Comparison of ENCODE assay signal across 7 cellular contexts in the genomic region with DNA sequence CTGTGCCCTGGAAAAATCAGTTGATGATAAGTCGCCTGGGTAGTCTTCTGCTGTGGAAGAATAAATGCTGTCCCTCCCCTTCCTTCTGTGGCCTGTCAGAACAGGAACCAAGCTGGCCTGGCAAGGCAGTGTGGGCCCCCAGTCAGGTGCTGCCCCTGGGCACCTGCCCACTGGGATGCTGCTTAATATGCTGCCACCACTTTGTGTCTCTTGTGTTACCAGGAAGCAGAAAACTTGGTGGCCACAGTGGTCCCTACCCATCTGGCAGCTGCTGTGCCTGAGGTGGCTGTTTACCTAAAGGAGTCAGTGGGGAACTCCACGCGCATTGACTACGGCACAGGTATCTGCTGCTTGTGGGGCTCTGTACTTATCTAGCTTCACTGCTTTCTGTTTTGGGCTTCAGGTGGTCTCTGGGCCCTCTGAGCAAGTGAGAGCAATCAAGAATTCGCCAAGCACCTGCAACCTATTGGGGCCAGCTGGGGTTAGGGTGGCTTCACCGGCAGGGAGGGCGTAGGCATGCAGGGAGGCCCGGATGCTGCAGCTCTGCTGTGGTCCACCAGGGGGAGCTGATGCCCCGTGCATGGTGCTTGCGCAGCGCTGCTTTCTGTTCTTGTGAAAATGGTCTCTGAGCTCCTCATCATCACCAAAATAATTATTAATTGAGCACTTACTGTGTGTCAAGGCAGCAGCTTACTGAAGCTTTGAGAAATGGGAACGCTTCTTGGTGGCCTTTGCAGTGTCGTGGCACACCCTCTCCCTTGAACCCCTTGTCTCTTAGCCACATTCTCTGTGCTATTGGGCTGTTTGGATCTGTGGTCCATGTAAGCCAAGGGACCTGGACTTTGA. TPM values are rescaled to one million over a fixed set of nuclear protein-coding genes. Genes with fewer than 3 reads are reported as not detected.
DNase-seq lines count a peak whose midpoint lies in the region; FAIRE-seq and TF ChIP-seq lines count a peak whose summit lies in the region.

No MANE protein-coding gene starts in this region.

- no peak for FAIRE-seq in urothelium cell line (lab: Jason Lieb, UNC)

- peaks cover 7% of the 10 kb centered on the region for H3K9me3 Mint-ChIP-seq in glutamatergic neuron (ENCODE audit: unreplicated experiment)

- no peak overlapping the region for H3K4me3 Mint-ChIP-seq in glutamatergic neuron (ENCODE audit: unreplicated experiment)

- peaks cover 2% of the 10 kb centered on the region for H3K27me3 Mint-ChIP-seq in glutamatergic neuron (ENCODE audit: unreplicated experiment)

- intact Hi-C loops in posterior vena cava (cut with DNase I): loop anchor here in 1 of 2 donors (2.0 to 10.0 kb wide), 2 partner anchors 479 to 653 kb away; no protein-coding TSS in a partner anchor

- peaks cover 4% of the 10 kb centered on the region for H3K36me3 Mint-ChIP-seq in glutamatergic neuron (ENCODE audit: unreplicated experiment)

- TF ChIP-seq CTCF in GM12872 (IDR thresholded peaks at IDR 0.05; ENCODE audit: insufficient read depth, low read depth, low read length) (peak; percentile 100), glutamatergic neuron (IDR thresholded peaks at IDR 0.05; ENCODE audit: partially characterized antibody, unreplicated experiment) (peak; percentile 94)

- no peak overlapping the region for H3K27ac Mint-ChIP-seq in glutamatergic neuron (ENCODE audit: unreplicated experiment)

- peaks cover 23% of the 10 kb centered on the region for H3K4me1 Mint-ChIP-seq in glutamatergic neuron (ENCODE audit: low read depth, unreplicated experiment)

- DNase-seq in HuH-7 (ENCODE audit: low spot score) (peak; percentile 90), SKM-1 (lab: John Stamatoyannopoulos, UW; ENCODE audit: unreplicated experiment) (peak; percentile 52), glutamatergic neuron (peak; percentile 91), posterior vena cava (ENCODE audit: low spot score) (peak; percentile 93), urothelium cell line (ENCODE audit: low spot score) (peak; percentile 86)
- peak; percentile 75 to 81 (median 80) for DNase-seq in activated naive CD4-positive, alpha-beta T cell (lab: John Stamatoyannopoulos, UW)

RNA-seq across cellular contexts. Expression of a gene that starts 20.3 kb away (rescaled TPM):
- total RNA-seq in glutamatergic neuron (ENCODE audit: unreplicated experiment) (166 TPM), posterior vena cava (100 to 1,000 TPM in 1 of 2 donors, 10 to 100 TPM in 1; 82.4 to 100 TPM)

RNA-seq across cellular contexts. Expression of a gene that starts 20.9 kb away (rescaled TPM):
- total RNA-seq in glutamatergic neuron (ENCODE audit: unreplicated experiment): 95.8 TPM
- 10 to 100 TPM; 53.8 to 59.5 TPM for total RNA-seq in posterior vena cava

RNA-seq across cellular contexts. Expression of a gene that starts 46.5 kb away (rescaled TPM):
- 36.0 TPM for total RNA-seq in glutamatergic neuron (ENCODE audit: unreplicated experiment)
- 10 to 100 TPM; 23.5 to 35.0 TPM for total RNA-seq in posterior vena cava

RNA-seq across cellular contexts. Expression of a gene that starts 50.6 kb away (rescaled TPM):
- total RNA-seq in glutamatergic neuron (ENCODE audit: unreplicated experiment) (44.2 TPM), posterior vena cava (1 to 10 TPM; 4.4 to 5.7 TPM)

Comparison
In these comparisons a context has a peak if more than half of its experiments do, and no peak if none do; other contexts are left out.
1. Peak in every context shown above with its lines: DNase-seq.